Comparison of ENCODE assay signal across 22 cellular contexts in the genomic region with DNA sequence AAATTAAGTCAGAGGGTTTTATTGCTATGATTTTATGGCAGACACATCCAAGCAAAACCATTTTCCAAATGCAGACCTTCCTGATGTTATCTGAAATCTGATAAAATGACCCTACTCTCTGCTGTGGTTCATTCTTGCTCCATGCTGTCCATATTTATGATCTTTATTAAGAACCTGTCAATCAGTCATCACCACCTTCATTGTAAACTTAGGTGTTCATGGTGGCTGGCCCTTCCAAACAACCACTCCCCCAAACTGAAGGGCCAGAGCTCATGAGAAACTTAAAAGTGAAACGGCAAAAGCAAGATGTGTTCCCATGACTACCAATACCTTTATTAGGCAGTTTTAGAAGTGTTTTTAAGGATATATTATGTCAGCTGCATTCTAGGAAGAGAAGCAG.
"Had no signal": no experiment of that assay in that cellular context is flagged by ENCODE, and none has a peak within 500 bp of the region (broad histone marks: within the 10 kb centered on the region; RNA-seq: fewer than 3 reads in every experiment).

No MANE protein-coding gene starts in this region.

- ATAC-seq: gastroesophageal sphincter, heart left ventricle, left lobe of liver had no signal

- H3K27ac ChIP-seq: adrenal gland, esophagus muscularis mucosa, gastroesophageal sphincter, heart left ventricle, tibial nerve, WERI-Rb-1 had no signal

- H3K27me3 ChIP-seq: adrenal gland, esophagus muscularis mucosa, gastroesophageal sphincter, heart left ventricle, tibial nerve had no signal

- DNase-seq: activated CD4-positive, alpha-beta T cell treated with anti-CD3 and anti-CD28 coated beads for 1 hour; activated CD8-positive, alpha-beta memory T cell treated with anti-CD3 and anti-CD28 coated beads for 24 hours; activated naive CD4-positive, alpha-beta T cell treated with anti-CD3 and anti-CD28 coated beads for 36 hours; adrenal gland; effector CD8-positive, alpha-beta T cell; heart left ventricle; kidney; nucleus accumbens; posterior cingulate gyrus; retina; stimulated activated CD8-positive, alpha-beta memory T cell treated with anti-CD3 and anti-CD28 coated beads, Interleukin-4, amount 100 ng/mL, for 48 hours; stimulated activated naive CD4-positive, alpha-beta T cell; WERI-Rb-1 had no signal

- H3K9me3 Mint-ChIP-seq: activated naive CD4-positive, alpha-beta T cell treated with anti-CD3 and anti-CD28 coated beads for 36 hours; dendritic cell treated with granulocyte-macrophage colony-stimulating factor and Interleukin-4, amounts not matched to agents 40 ng/mL and 50 ng/mL, for 4 days; nephron had no signal

- H3K4me3 Mint-ChIP-seq: activated naive CD4-positive, alpha-beta T cell treated with anti-CD3 and anti-CD28 coated beads for 36 hours; dendritic cell treated with granulocyte-macrophage colony-stimulating factor and Interleukin-4, amounts not matched to agents 40 ng/mL and 50 ng/mL, for 4 days; nephron had no signal

- H3K27ac Mint-ChIP-seq: dendritic cell treated with granulocyte-macrophage colony-stimulating factor and Interleukin-4, amounts not matched to agents 40 ng/mL and 50 ng/mL, for 4 days; nephron had no signal

- H3K4me1 ChIP-seq: tibial nerve had no signal

- H3K4me1 Mint-ChIP-seq: nephron had no signal

- H3K9me3 ChIP-seq: adrenal gland, esophagus muscularis mucosa, gastroesophageal sphincter, heart left ventricle, tibial nerve had no signal

- H3K4me3 ChIP-seq: adrenal gland, esophagus muscularis mucosa, gastroesophageal sphincter, heart left ventricle, lung, tibial nerve had no signal

- FAIRE-seq: endothelial cell of umbilical vein, kidney, urothelium cell line had no signal

- H3K27me3 Mint-ChIP-seq: dendritic cell treated with granulocyte-macrophage colony-stimulating factor and Interleukin-4, amounts not matched to agents 40 ng/mL and 50 ng/mL, for 4 days had no signal
